2 cellular contexts compared by ENCODE assay signal in genomic region chr1:116405241-116406135, GRCh38.
TF ChIP-seq lines count a peak whose summit lies in the region.

No MANE protein-coding gene starts in this region.

TF ChIP-seq in WTC11, 78 proteins besides CTCF, POLR2A, EP300 and RAD21 (continued from another document):
- TF ChIP-seq ZNF532 (CRISPR knock-in tag; IDR thresholded peaks at IDR 0.05; ENCODE audit: borderline replicate concordance): no peak
- TF ChIP-seq USF2 (CRISPR knock-in tag; IDR thresholded peaks at IDR 0.05): no peak
- no peak for TF ChIP-seq ZNF425 (CRISPR knock-in tag; conservative IDR thresholded peaks at IDR 0.05)
- TF ChIP-seq PREB (CRISPR knock-in tag; IDR thresholded peaks at IDR 0.05; ENCODE audit: borderline replicate concordance): no peak
- no peak for TF ChIP-seq KAT7 (CRISPR knock-in tag; IDR thresholded peaks at IDR 0.05; ENCODE audit: borderline replicate concordance)
- no peak for TF ChIP-seq ATF6 (CRISPR knock-in tag; IDR thresholded peaks at IDR 0.05)

TF ChIP-seq in GM23338, 12 proteins besides CTCF, POLR2A, EP300 and RAD21 (continued from another document):
- TF ChIP-seq ETS1 (IDR thresholded peaks at IDR 0.05) (no peak), EZH2 (IDR thresholded peaks at IDR 0.05; ENCODE audit: low read depth, unreplicated experiment) (no peak)
